ENCODE assay signal across 8 cellular contexts in genomic region chr4:128427832-128428366, GRCh38.
A peak's percentile ranks its signal among the peaks of the same experiment; 100 is the strongest.
DNase-seq lines count a peak whose midpoint lies in the region; ATAC-seq, FAIRE-seq and TF ChIP-seq lines count a peak whose summit lies in the region.

No MANE protein-coding gene starts in this region.

- peaks cover 0 to 3% of the 10 kb centered on the region in 2 donors for H3K4me1 ChIP-seq in kidney (ENCODE audit: control insufficient read depth in 1 of 2, insufficient read depth in 1 of 2, low read depth in 1 of 2, low read length in 2 of 2)

- H3K4me1 Mint-ChIP-seq in activated T-helper 2 cell treated with anti-CD3 and anti-CD28 coated beads, Interferon-gamma antibody, Interleukin-2, Interleukin-4, amounts not matched to agents 10 μg/mL and 5 μg/mL and 100 μg/mL, durations not matched to agents 14 hours and 24 hours and 36 hours (ENCODE audit: low read depth) = no peaks in the 10 kb centered on the region

- FAIRE-seq in kidney (lab: Jason Lieb, UNC) = no peak

- no peaks in the 10 kb centered on the region for H3K9me3 ChIP-seq in kidney (ENCODE audit: control insufficient read depth in 1 of 2, low read length in 2 of 2)

- H3K36me3 ChIP-seq in kidney (ENCODE audit: control insufficient read depth in 1 of 2, insufficient read depth in 2 of 2, low read length in 2 of 2) = no peaks in the 10 kb centered on the region

- no peaks in the 10 kb centered on the region for H3K27me3 Mint-ChIP-seq in activated T-helper 2 cell treated with anti-CD3 and anti-CD28 coated beads, Interferon-gamma antibody, Interleukin-2, Interleukin-4, amounts not matched to agents 10 μg/mL and 5 μg/mL and 100 μg/mL, durations not matched to agents 14 hours and 24 hours and 36 hours (ENCODE audit: low read depth)

- H3K9me3 Mint-ChIP-seq in activated T-helper 2 cell treated with anti-CD3 and anti-CD28 coated beads, Interferon-gamma antibody, Interleukin-2, Interleukin-4, amounts not matched to agents 10 μg/mL and 5 μg/mL and 100 μg/mL, durations not matched to agents 14 hours and 24 hours and 36 hours = no peaks in the 10 kb centered on the region

- H3K27ac ChIP-seq in kidney (ENCODE audit: low read depth in 2 of 2, low read length in 2 of 2) = no peak overlapping the region

- no peak overlapping the region for H3K27ac Mint-ChIP-seq in activated T-helper 2 cell treated with anti-CD3 and anti-CD28 coated beads, Interferon-gamma antibody, Interleukin-2, Interleukin-4, amounts not matched to agents 10 μg/mL and 5 μg/mL and 100 μg/mL, durations not matched to agents 14 hours and 24 hours and 36 hours

- peak; percentile 19; the same call in 1 of the 2 replicates for TF ChIP-seq CTCF in WI38 (IDR thresholded peaks at IDR 0.05; ENCODE audit: low read depth, low read length)
- TF ChIP-seq CTCF in kidney (IDR thresholded peaks at IDR 0.05; ENCODE audit: borderline replicate concordance, extremely low read depth, insufficient read depth) = peak; percentile 26

- intact Hi-C loops in kidney (cut with DNase I) (no loop called here), posterior vena cava (cut with DNase I) (no loop called here)
- intact Hi-C loops in activated T-helper 2 cell treated with anti-CD3 and anti-CD28 coated beads, Interferon-gamma antibody, Interleukin-2, Interleukin-4, amounts not matched to agents 10 μg/mL and 5 μg/mL and 100 μg/mL, durations not matched to agents 14 hours and 24 hours and 36 hours (cut with micrococcal nuclease) = no loop called here

- no peak overlapping the region for H3K9ac ChIP-seq in kidney (ENCODE audit: low read length in 2 of 2)

- H3K4me3 Mint-ChIP-seq in activated T-helper 2 cell treated with anti-CD3 and anti-CD28 coated beads, Interferon-gamma antibody, Interleukin-2, Interleukin-4, amounts not matched to agents 10 μg/mL and 5 μg/mL and 100 μg/mL, durations not matched to agents 14 hours and 24 hours and 36 hours (ENCODE audit: low read depth) = no peak overlapping the region

- DNase-seq in ELR (ENCODE audit: low read depth) = peak; percentile 85
- peak; percentile 33 for DNase-seq in NCI-H1694 (lab: John Stamatoyannopoulos, UW)
- DNase-seq in kidney = no peak
- no peak for DNase-seq in posterior vena cava (ENCODE audit: low spot score)
- no peak for DNase-seq in activated T-helper 2 cell treated with anti-CD3 and anti-CD28 coated beads, Interferon-gamma antibody, Interleukin-2, Interleukin-4, amounts not matched to agents 10 μg/mL and 5 μg/mL and 100 μg/mL, durations not matched to agents 14 hours and 24 hours and 36 hours (ENCODE audit: low spot score)

- ATAC-seq in HG03196 (IDR thresholded peaks at IDR 0.05; ENCODE audit: unreplicated experiment) = no peak
- ATAC-seq in GM18519 (IDR thresholded peaks at IDR 0.05; ENCODE audit: low FRiP score, unreplicated experiment) = no peak

- H3K36me3 Mint-ChIP-seq in activated T-helper 2 cell treated with anti-CD3 and anti-CD28 coated beads, Interferon-gamma antibody, Interleukin-2, Interleukin-4, amounts not matched to agents 10 μg/mL and 5 μg/mL and 100 μg/mL, durations not matched to agents 14 hours and 24 hours and 36 hours (ENCODE audit: low read depth) = no peaks in the 10 kb centered on the region

- H3K4me3 ChIP-seq in WI38 (ENCODE audit: low read depth, low read length) (no peak overlapping the region), kidney (ENCODE audit: low read length in 2 of 2) (peak overlapping the region; percentile 62 to 64)

Comparison
In these comparisons a context has a peak if more than half of its experiments do, and no peak if none do; other contexts are left out.
1. DNase-seq: peak in ELR (single experiment) and NCI-H1694 (single experiment); none in kidney (single experiment), posterior vena cava (single experiment) and activated T-helper 2 cell treated with anti-CD3 and anti-CD28 coated beads, Interferon-gamma antibody, Interleukin-2, Interleukin-4, amounts not matched to agents 10 μg/mL and 5 μg/mL and 100 μg/mL, durations not matched to agents 14 hours and 24 hours and 36 hours (single experiment).